ENCODE assay signal across 9 cellular contexts in the genomic region with DNA sequence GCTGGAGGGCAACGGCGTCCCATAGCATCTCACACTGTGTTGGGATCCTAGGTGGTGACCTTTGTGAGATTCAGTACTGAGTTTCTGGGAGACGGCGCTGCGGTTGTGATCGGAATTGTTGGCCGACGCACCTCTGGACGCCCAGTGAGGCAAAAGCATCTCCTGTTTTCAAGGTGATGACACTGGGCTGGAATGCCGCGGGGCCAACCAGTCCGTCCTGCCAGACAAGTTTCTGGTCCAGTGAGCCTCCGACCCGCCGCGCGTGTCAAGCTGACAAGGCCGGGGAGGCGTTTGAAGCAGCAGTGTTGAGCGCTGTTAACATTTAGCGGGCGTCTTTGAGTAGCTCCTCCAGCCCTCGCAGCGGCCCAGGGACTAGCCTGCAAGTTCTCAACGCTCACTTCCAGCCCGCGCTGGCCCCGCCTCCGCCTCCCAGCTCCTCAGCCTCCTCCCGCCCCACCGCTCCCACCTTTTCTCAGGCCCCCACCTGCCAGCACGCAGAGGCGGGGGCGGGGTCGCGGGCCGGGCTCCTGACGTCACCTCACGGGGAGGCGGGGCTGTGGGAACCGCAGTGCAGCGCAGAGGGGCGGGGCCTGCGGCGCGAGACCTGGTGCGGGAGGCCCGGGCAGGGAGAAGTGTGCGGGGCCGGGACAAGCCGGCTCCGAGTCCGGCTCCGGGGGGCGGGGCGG. TPM values are rescaled to one million over a fixed set of nuclear protein-coding genes. Genes with fewer than 3 reads are reported as not detected.
A peak's percentile ranks its signal among the peaks of the same experiment; 100 is the strongest.
DNase-seq lines count a peak whose midpoint lies in the region; ATAC-seq, FAIRE-seq and TF ChIP-seq lines count a peak whose summit lies in the region.
"Had no signal": no experiment of that assay in that cellular context is flagged by ENCODE, and none has a peak within 500 bp of the region (broad histone marks: within the 10 kb centered on the region; RNA-seq: fewer than 3 reads in every experiment).

No MANE protein-coding gene starts in this region.

- H3K36me3 ChIP-seq in SJCRH30: no peaks in the 10 kb centered on the region
- H3K36me3 ChIP-seq in neural progenitor cell: no peaks in the 10 kb centered on the region
- no peaks in the 10 kb centered on the region for H3K36me3 ChIP-seq in stomach

- DNase-seq in D721Med (ENCODE audit: insufficient read length, low spot score) (peak; percentile 62), LHCN-M2 (ENCODE audit: low read depth) (peak; percentile 34), SJCRH30 (peak; percentile 80 to 81), activated gamma-delta T cell treated with Interleukin-2 at 50 U/mL for 16 hours (peak; percentile 77), foreskin melanocyte (peak; percentile 16), neural progenitor cell (ENCODE audit: low spot score) (peak; percentile 98), stomach (peak; percentile 97)

- peaks cover 21% of the 10 kb centered on the region for H3K27me3 Mint-ChIP-seq in neural progenitor cell (ENCODE audit: insufficient read depth, low read depth)

- H3K4me2 ChIP-seq in neural progenitor cell: peak overlapping the region; percentile 89

- ATAC-seq in GM21786 (IDR thresholded peaks at IDR 0.05; ENCODE audit: unreplicated experiment): peak; percentile 78

- peaks cover 22% of the 10 kb centered on the region for H4K20me1 ChIP-seq in neural progenitor cell (ENCODE audit: low read depth)

- H3K4me3 Mint-ChIP-seq in neural progenitor cell: peak overlapping the region; percentile 79

- WGBS in stomach, 5 donors: 1 to 6% (median 2%) methylated on average over 17 to 56 of the region's 56 CpGs

- TF ChIP-seq CTCF in D721Med (IDR thresholded peaks at IDR 0.05; ENCODE audit: insufficient read depth, missing control alignments) (no peak), neural progenitor cell (IDR thresholded peaks at IDR 0.05) (no peak), stomach (IDR thresholded peaks at IDR 0.05) (peak in 1 of 7 experiments; percentile 13)

- H3K9me3 ChIP-seq in SJCRH30 (replicated peaks) (no peaks in the 10 kb centered on the region), neural progenitor cell (ENCODE audit: low read depth) (no peaks in the 10 kb centered on the region), stomach (no peaks in the 10 kb centered on the region)

- H3K27ac ChIP-seq in SJCRH30: no peak overlapping the region
- no peak overlapping the region for H3K27ac ChIP-seq in neural progenitor cell
- peak overlapping the region; percentile 79 to 97 (median 90) for H3K27ac ChIP-seq in stomach

- peaks cover 7% of the 10 kb centered on the region for H3K36me3 Mint-ChIP-seq in neural progenitor cell

- no peaks in the 10 kb centered on the region for H3K79me2 ChIP-seq in neural progenitor cell (ENCODE audit: low read depth)

- H3K9me3 Mint-ChIP-seq in neural progenitor cell: peaks cover 9% of the 10 kb centered on the region

- peak in 1 of 4 donors; percentile 30 for TF ChIP-seq POLR2A in stomach (IDR thresholded peaks at IDR 0.05)

- peak overlapping the region; percentile 77 for H3K4me3 ChIP-seq in SJCRH30
- peak overlapping the region; percentile 73 for H3K4me3 ChIP-seq in neural progenitor cell
- peak overlapping the region; percentile 59 to 93 (median 82) for H3K4me3 ChIP-seq in stomach

- peak overlapping the region; percentile 91 for H2AFZ ChIP-seq in neural progenitor cell (replicated peaks)

- H3K4me1 ChIP-seq in SJCRH30 (no peaks in the 10 kb centered on the region; the same call in 1 of the 2 replicates), neural progenitor cell (peaks cover 23% of the 10 kb centered on the region), stomach (peaks cover 4 to 36% (median 22%) of the 10 kb centered on the region in 4 donors)

- no peak overlapping the region for H3K9ac ChIP-seq in neural progenitor cell

- no peak for TF ChIP-seq EP300 in stomach (IDR thresholded peaks at IDR 0.05)

- peaks cover 25% of the 10 kb centered on the region for H3F3A ChIP-seq in neural progenitor cell (ENCODE audit: low read depth)

- H3K27ac Mint-ChIP-seq in neural progenitor cell: no peak overlapping the region

- intact Hi-C loops in stomach (cut with DNase I; ENCODE audit: low total_unique reads): no loop called here

- FAIRE-seq in D721Med (lab: Jason Lieb, UNC): no peak
- FAIRE-seq: colon had no signal

- 0 out of 2 replicates have a peak, but pooled peaks cover 4% of the 10 kb centered on the region for H3K27me3 ChIP-seq in SJCRH30
- H3K27me3 ChIP-seq in neural progenitor cell: peaks cover 52% of the 10 kb centered on the region
- peaks cover 0 to 28% (median 13%) of the 10 kb centered on the region in 3 donors for H3K27me3 ChIP-seq in stomach

- peaks cover 42% of the 10 kb centered on the region for H3K4me1 Mint-ChIP-seq in neural progenitor cell

RNA-seq across cellular contexts. Expression of gene CDS1, which starts 0.5 kb away (rescaled TPM):
- 0.17 and 0.38 TPM in 2 replicates for total RNA-seq in LHCN-M2 (2014; rRNA removed)
- polyA plus RNA-seq in LHCN-M2 (2012): 0.10 TPM
- total RNA-seq in SJCRH30 (2014; rRNA removed; shearing (Covaris generic)): 1.5 and 1.6 TPM in 2 replicates
- total RNA-seq in neural progenitor cell (ENCODE audit: low replicate concordance): 2.8 and 3.5 TPM in 2 replicates
- total RNA-seq in stomach: 10 to 100 TPM in 3 of 5 donors, 1 to 10 TPM in 2; 4.1 to 62.6 (median 14.7) TPM
- polyA plus RNA-seq in stomach: 1 to 10 TPM; 3.2 to 5.7 (median 3.4) TPM

Comparison
In these comparisons a context has a peak if more than half of its experiments do, and no peak if none do; other contexts are left out.
1. DNase-seq: peak in every context shown above with its lines; median percentile 98 in neural progenitor cell; 97 in stomach; 80 in SJCRH30; 77 in activated gamma-delta T cell treated with Interleukin-2 at 50 U/mL for 16 hours; 62 in D721Med; 34 in LHCN-M2; 16 in foreskin melanocyte.
2. H3K27ac ChIP-seq: peak in stomach (5 of 5); none in SJCRH30 (single experiment) and neural progenitor cell (single experiment).
3. Peak in every context shown above with its lines, with median percentiles within 50 percentile points of each other: H3K4me3 ChIP-seq.